In genomic region chr5:8329773-8330172, GRCh38 we compare ENCODE assay signal across 30 cellular contexts.
DNase-seq lines count a peak whose midpoint lies in the region; ATAC-seq and TF ChIP-seq lines count a peak whose summit lies in the region.
"Had no signal": no experiment of that assay in that cellular context is flagged by ENCODE, and none has a peak within 500 bp of the region (broad histone marks: within the 10 kb centered on the region; RNA-seq: fewer than 3 reads in every experiment).

No MANE protein-coding gene starts in this region.

- no peaks in the 10 kb centered on the region for H4K20me1 ChIP-seq in PC-3 (ENCODE audit: low read length)

- BruUV-seq in MCF 10A (replicated peaks; lab: Mats Ljungman, UMichigan), result no TSS peak
- BruUV-seq in PC-3 (replicated peaks; lab: Mats Ljungman, UMichigan), result no TSS peak

- H3K4me1 Mint-ChIP-seq in MCF 10A (ENCODE audit: insufficient read depth, unreplicated experiment), result no peaks in the 10 kb centered on the region
- H3K4me1 Mint-ChIP-seq: activated CD4-positive, alpha-beta T cell treated with anti-CD3 and anti-CD28 coated beads, Interleukin-2, amount 10 ng/mL, durations not matched to agents 7 days and 5 days; activated CD8-positive, alpha-beta memory T cell treated with anti-CD3 and anti-CD28 coated beads, Interleukin-2, amount 10 ng/mL, durations not matched to agents 7 days and 5 days; CD4-positive, alpha-beta memory T cell; nephron progenitor cell had no signal

- no peaks in the 10 kb centered on the region for H3K36me3 Mint-ChIP-seq in MCF 10A (ENCODE audit: insufficient read depth, unreplicated experiment)
- H3K36me3 Mint-ChIP-seq: activated CD8-positive, alpha-beta memory T cell treated with anti-CD3 and anti-CD28 coated beads, Interleukin-2, amount 10 ng/mL, durations not matched to agents 7 days and 5 days; CD4-positive, alpha-beta memory T cell; WTC11 had no signal

- no peak for TF ChIP-seq POLR2A in breast epithelium (IDR thresholded peaks at IDR 0.05)
- no peak for TF ChIP-seq POLR2A in Peyer's patch (IDR thresholded peaks at IDR 0.05)

- H2AFZ ChIP-seq in PC-3 (ENCODE audit: low read length), result no peak overlapping the region

- CTCF ChIA-PET in MCF 10A (lab: Yijun Ruan, JAX), result no interaction called here
- CTCF ChIA-PET in PC-3 (lab: Charles Lee), result no interaction called here

- no peaks in the 10 kb centered on the region for H3F3A ChIP-seq in PC-3 (ENCODE audit: low read length, unreplicated experiment)

- H3K27ac Mint-ChIP-seq in MCF 10A (ENCODE audit: low read depth, unreplicated experiment), result no peak overlapping the region
- H3K27ac Mint-ChIP-seq: activated CD4-positive, alpha-beta T cell treated with anti-CD3 and anti-CD28 coated beads, Interleukin-2, amount 10 ng/mL, durations not matched to agents 7 days and 5 days; activated CD8-positive, alpha-beta memory T cell treated with anti-CD3 and anti-CD28 coated beads, Interleukin-2, amount 10 ng/mL, durations not matched to agents 7 days and 5 days; CD4-positive, alpha-beta memory T cell; nephron progenitor cell; WTC11 had no signal

- peak; percentile 67 for ATAC-seq in PC-3
- ATAC-seq in sciatic nerve, result no peak
- ATAC-seq: activated CD8-positive, alpha-beta memory T cell treated with anti-CD3 and anti-CD28 coated beads, Interleukin-2, amount 10 ng/mL, durations not matched to agents 7 days and 5 days; HepG2; lower lobe of right lung; stimulated activated naive CD8-positive, alpha-beta T cell treated with anti-CD3 and anti-CD28 coated beads, Interleukin-15, Interleukin-2, amounts not matched to agents 100 U/mL and 50 U/mL, for 24 hours; WTC11 had no signal

- H3K9me2 ChIP-seq in PC-3 (replicated peaks; ENCODE audit: low read length), result no peaks in the 10 kb centered on the region

- no peak overlapping the region for H3K9ac ChIP-seq in PC-3 (ENCODE audit: low read length)

- peak; percentile 38 for DNase-seq in MCF 10A (ENCODE audit: unreplicated experiment)
- no peak for DNase-seq in breast epithelium (ENCODE audit: low spot score in 2 of 2)
- DNase-seq in PC-3, result peak; percentile 98
- DNase-seq in choroid plexus epithelial cell (ENCODE audit: low read depth), result peak; percentile 21
- DNase-seq in NCI-H146 (lab: John Stamatoyannopoulos, UW), result no peak
- no peak for DNase-seq in sciatic nerve (ENCODE audit: low spot score)
- DNase-seq in Peyer's patch, result no peak
- no peak for DNase-seq in cerebellum (ENCODE audit: low spot score)
- DNase-seq: 8988T; activated CD4-positive, alpha-beta T cell treated with anti-CD3 and anti-CD28 coated beads, Interleukin-2, amount 10 ng/mL, durations not matched to agents 7 days and 5 days; activated CD8-positive, alpha-beta memory T cell treated with anti-CD3 and anti-CD28 coated beads, Interleukin-2, amount 10 ng/mL, durations not matched to agents 7 days and 5 days; activated T-cell treated with anti-CD3 and anti-CD28 coated beads, Interleukin-2, amount 50 U/mL, for 48 hours; CD4-positive, alpha-beta memory T cell; cerebellar nuclear complex; GDM1; kidney glomerular epithelial cell; lower lobe of right lung; NCI-H1417; NCI-H2081 treated with DMSO at 0.1 percent for 48 hours; NCI-H774; nephron progenitor cell; SHP77; stimulated activated naive CD8-positive, alpha-beta T cell treated with anti-CD3 and anti-CD28 coated beads, Interleukin-15, Interleukin-2, amounts not matched to agents 100 U/mL and 50 U/mL, for 24 hours; T-helper 9 cell; uterus had no signal

- H3K9me3 ChIP-seq in breast epithelium (no peaks in the 10 kb centered on the region), PC-3 (ENCODE audit: low read length) (no peaks in the 10 kb centered on the region), Peyer's patch (no peaks in the 10 kb centered on the region)
- H3K9me3 ChIP-seq: lower lobe of right lung, thoracic aorta, uterus had no signal

- H3K27me3 ChIP-seq in breast epithelium, result no peaks in the 10 kb centered on the region
- no peaks in the 10 kb centered on the region for H3K27me3 ChIP-seq in PC-3 (ENCODE audit: low read length)
- H3K27me3 ChIP-seq in Peyer's patch, result no peaks in the 10 kb centered on the region
- H3K27me3 ChIP-seq: uterus had no signal

- H3K4me1 ChIP-seq in breast epithelium (no peaks in the 10 kb centered on the region), PC-3 (ENCODE audit: insufficient read depth, low read length) (peaks cover 6% of the 10 kb centered on the region), Peyer's patch (no peaks in the 10 kb centered on the region)
- H3K4me1 ChIP-seq: lower lobe of right lung, uterus had no signal

- H3K4me3 Mint-ChIP-seq in MCF 10A (ENCODE audit: unreplicated experiment), result no peak overlapping the region
- H3K4me3 Mint-ChIP-seq: activated CD4-positive, alpha-beta T cell treated with anti-CD3 and anti-CD28 coated beads, Interleukin-2, amount 10 ng/mL, durations not matched to agents 7 days and 5 days; activated CD8-positive, alpha-beta memory T cell treated with anti-CD3 and anti-CD28 coated beads, Interleukin-2, amount 10 ng/mL, durations not matched to agents 7 days and 5 days; CD4-positive, alpha-beta memory T cell; nephron progenitor cell; WTC11 had no signal

- peak overlapping the region; percentile 16; the same call in 1 of the 2 replicates for H3K4me2 ChIP-seq in PC-3 (ENCODE audit: low read length)

- H3K4me3 ChIP-seq in breast epithelium (no peak overlapping the region), PC-3 (ENCODE audit: low read length) (no peak overlapping the region), choroid plexus epithelial cell (ENCODE audit: low read depth, low read length) (no peak overlapping the region), Peyer's patch (no peak overlapping the region)
- H3K4me3 ChIP-seq: lower lobe of right lung, skin epidermis, thoracic aorta, uterus had no signal

- no peaks in the 10 kb centered on the region for H3K79me2 ChIP-seq in PC-3 (ENCODE audit: low read length)

- POLR2A ChIA-PET in MCF 10A (lab: Yijun Ruan, JAX), result no interaction called here
- POLR2A ChIA-PET in PC-3 (lab: Charles Lee; ENCODE audit: unreplicated experiment), result no interaction called here

- TF ChIP-seq CTCF in MCF 10A (IDR thresholded peaks at IDR 0.05; ENCODE audit: unreplicated experiment), result no peak
- no peak for TF ChIP-seq CTCF in breast epithelium (IDR thresholded peaks at IDR 0.05)
- TF ChIP-seq CTCF in PC-3 (conservative IDR thresholded peaks at IDR 0.05; ENCODE audit: low read depth, low read length), result peak; percentile 28; the same call in 1 of the 2 replicates
- no peak for TF ChIP-seq CTCF in choroid plexus epithelial cell (conservative IDR thresholded peaks at IDR 0.05; ENCODE audit: low read depth, low read length)
- TF ChIP-seq CTCF in Peyer's patch (IDR thresholded peaks at IDR 0.05), result no peak

- H3K27ac ChIP-seq in breast epithelium, result no peak overlapping the region
- H3K27ac ChIP-seq in PC-3 (ENCODE audit: low read length), result no peak overlapping the region
- no peak overlapping the region for H3K27ac ChIP-seq in Peyer's patch
- H3K27ac ChIP-seq: HL-60, lower lobe of right lung, skin epidermis, thoracic aorta, uterus had no signal

- intact Hi-C loops in MCF 10A (cut with micrococcal nuclease) (loop anchor here (10.0 kb wide), 1 partner anchor 875 kb away; no protein-coding TSS in a partner anchor), breast epithelium (cut with DNase I; ENCODE audit: low total_unique reads) (no loop called here), PC-3 (cut with micrococcal nuclease) (no loop called here), sciatic nerve (cut with DNase I) (no loop called here)

- H3K36me3 ChIP-seq in breast epithelium (no peaks in the 10 kb centered on the region), PC-3 (ENCODE audit: low read depth, low read length) (no peaks in the 10 kb centered on the region), Peyer's patch (no peaks in the 10 kb centered on the region)
- H3K36me3 ChIP-seq: lower lobe of right lung, thoracic aorta, uterus had no signal

- H3K27me3 Mint-ChIP-seq in MCF 10A (ENCODE audit: insufficient read depth, unreplicated experiment), result peaks cover 8% of the 10 kb centered on the region
- H3K27me3 Mint-ChIP-seq: activated CD4-positive, alpha-beta T cell treated with anti-CD3 and anti-CD28 coated beads, Interleukin-2, amount 10 ng/mL, durations not matched to agents 7 days and 5 days; activated CD8-positive, alpha-beta memory T cell treated with anti-CD3 and anti-CD28 coated beads, Interleukin-2, amount 10 ng/mL, durations not matched to agents 7 days and 5 days; CD4-positive, alpha-beta memory T cell had no signal

- H3K9me3 Mint-ChIP-seq in MCF 10A (ENCODE audit: unreplicated experiment), result no peaks in the 10 kb centered on the region
- H3K9me3 Mint-ChIP-seq: activated CD4-positive, alpha-beta T cell treated with anti-CD3 and anti-CD28 coated beads, Interleukin-2, amount 10 ng/mL, durations not matched to agents 7 days and 5 days; nephron progenitor cell; WTC11 had no signal

Comparison
In these comparisons a context has a peak if more than half of its experiments do, and no peak if none do; other contexts are left out.
1. DNase-seq: peak in MCF 10A (single experiment), PC-3 (single experiment) and choroid plexus epithelial cell (single experiment); none in breast epithelium (0 of 2), NCI-H146 (single experiment), sciatic nerve (single experiment), Peyer's patch (0 of 3) and cerebellum (single experiment).